8 cellular contexts compared by ENCODE assay signal in the genomic region with DNA sequence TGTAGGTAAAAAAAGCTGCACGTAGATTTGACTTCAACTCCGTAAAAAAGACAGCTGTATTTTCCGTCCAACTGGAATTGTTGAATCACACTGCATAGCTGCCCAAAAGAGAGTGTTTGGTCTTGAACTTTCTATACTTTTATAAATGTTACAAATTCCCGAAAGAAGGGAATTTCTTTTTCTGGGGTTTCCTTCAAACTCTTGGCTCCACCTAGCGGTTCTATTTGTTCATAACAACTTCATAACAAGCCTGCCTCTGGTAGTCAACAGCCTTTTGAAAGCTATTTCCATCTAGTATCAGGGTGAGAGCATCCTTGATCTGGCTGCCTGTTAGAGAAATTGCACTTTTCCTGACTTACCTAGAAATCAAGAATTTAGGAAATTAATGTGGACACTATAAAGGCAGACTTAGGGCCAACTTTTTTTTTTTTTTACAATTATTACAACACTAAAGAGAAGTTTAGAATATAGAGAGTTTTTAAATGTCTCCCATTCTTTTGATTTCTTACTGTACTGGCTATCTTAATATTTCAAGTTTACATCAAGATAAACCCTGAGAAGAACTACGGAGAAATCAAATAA. TPM values are rescaled to one million over a fixed set of nuclear protein-coding genes. Genes with fewer than 3 reads are reported as not detected.
A peak's percentile ranks its signal among the peaks of the same experiment; 100 is the strongest.
DNase-seq lines count a peak whose midpoint lies in the region; ATAC-seq and TF ChIP-seq lines count a peak whose summit lies in the region.

No MANE protein-coding gene starts in this region.

- TF ChIP-seq CTCF in left ventricle myocardium inferior (IDR thresholded peaks at IDR 0.05; ENCODE audit: borderline replicate concordance) = peak; percentile 80

- H2AFZ ChIP-seq in GM23248 = peak overlapping the region; percentile 64

- H3K4me2 ChIP-seq in GM23248 (ENCODE audit: unreplicated experiment) = peak overlapping the region; percentile 47

- no peaks in the 10 kb centered on the region for H3K9me3 ChIP-seq in GM23248 (ENCODE audit: low read depth)
- H3K9me3 ChIP-seq in adipocyte (ENCODE audit: control insufficient read depth, low read length) = no peaks in the 10 kb centered on the region
- H3K9me3 ChIP-seq in left ventricle myocardium inferior (replicated peaks) = no peaks in the 10 kb centered on the region

- H3F3A ChIP-seq in GM23248 (ENCODE audit: insufficient read depth) = no peaks in the 10 kb centered on the region

- WGBS in GM23248 (ENCODE audit: low coverage in 1 of 2, low lambda C conversion rate in 2 of 2, missing lambda C conversion rate in 2 of 2), 2 experiments = 11 to 13% methylated on average over 6 of the region's 6 CpGs

- DNase-seq in CD1c-positive myeloid dendritic cell (ENCODE audit: extremely low spot score) (peak; percentile 72), GM23248 (peak; percentile 76), NCI-H446 (lab: John Stamatoyannopoulos, UW) (peak; percentile 55 to 67), adipocyte (ENCODE audit: low read depth) (peak; percentile 90), left ventricle myocardium inferior (no peak), retina (peak; percentile 56), posterior vena cava (ENCODE audit: low spot score) (no peak)

- H3K27ac ChIP-seq in GM23248 = no peak overlapping the region
- no peak overlapping the region for H3K27ac ChIP-seq in left ventricle myocardium inferior (replicated peaks)

- H3K9ac ChIP-seq in GM23248 (no peak overlapping the region), adipocyte (ENCODE audit: low read length) (no peak overlapping the region)

- no peaks in the 10 kb centered on the region for H4K20me1 ChIP-seq in GM23248 (ENCODE audit: insufficient read depth)

- no peaks in the 10 kb centered on the region for H3K9me2 ChIP-seq in GM23248 (ENCODE audit: insufficient read depth)

- H3K4me1 ChIP-seq in GM23248 (ENCODE audit: insufficient read depth) = no peaks in the 10 kb centered on the region
- peaks cover 3% of the 10 kb centered on the region for H3K4me1 ChIP-seq in adipocyte (ENCODE audit: control insufficient read depth, insufficient read depth, low read length)
- peaks cover 13% of the 10 kb centered on the region for H3K4me1 ChIP-seq in left ventricle myocardium inferior

- intact Hi-C loops in left ventricle myocardium inferior (cut with micrococcal nuclease) = loop anchor here (5.0 kb wide), 1 partner anchor 423 kb away; no protein-coding TSS in a partner anchor
- intact Hi-C loops in posterior vena cava (cut with DNase I) = loop anchor here in 1 of 2 donors (10.0 kb wide), 1 partner anchor 470 kb away; no protein-coding TSS in a partner anchor

- H3K4me3 ChIP-seq in GM23248 = 0 out of 2 replicates have a peak overlapping the region, but pooled peaks have one; percentile 11
- H3K4me3 ChIP-seq in adipocyte (ENCODE audit: low read length) = no peak overlapping the region
- H3K4me3 ChIP-seq in left ventricle myocardium inferior = no peak overlapping the region

- H3K79me2 ChIP-seq in GM23248 (ENCODE audit: insufficient read depth) = no peaks in the 10 kb centered on the region

- H3K27me3 ChIP-seq in GM23248 (replicated peaks; ENCODE audit: insufficient read depth) = no peaks in the 10 kb centered on the region
- no peaks in the 10 kb centered on the region for H3K27me3 ChIP-seq in adipocyte (replicated peaks; ENCODE audit: control insufficient read depth, insufficient read depth, low read length)
- no peaks in the 10 kb centered on the region for H3K27me3 ChIP-seq in left ventricle myocardium inferior (ENCODE audit: low read depth)

- ATAC-seq in GM18511 (IDR thresholded peaks at IDR 0.05; ENCODE audit: unreplicated experiment) = no peak

- H3K36me3 ChIP-seq in GM23248 (ENCODE audit: low read depth) (no peaks in the 10 kb centered on the region), adipocyte (ENCODE audit: control insufficient read depth, insufficient read depth, low read length, severe bottlenecking) (no peaks in the 10 kb centered on the region), left ventricle myocardium inferior (peaks cover 5% of the 10 kb centered on the region)

- in situ Hi-C loops in GM23248 (cut with MboI) = no loop called here

RNA-seq across cellular contexts. Expression of gene TMEM185B, which starts 48.1 kb away (rescaled TPM):
- total RNA-seq in GM23248 (2014; rRNA removed; shearing (Covaris generic)) = 32.0 and 40.6 TPM in 2 replicates
- polyA plus RNA-seq in GM23248 (2016; fragmentation: Nextera tagmentation; extraction: Ambion mirVana) = 32.3 and 33.7 TPM in 2 replicates
- total RNA-seq in left ventricle myocardium inferior (21.0 TPM), posterior vena cava (10 to 100 TPM; 16.0 to 22.7 TPM)

Comparison
In these comparisons a context has a peak if more than half of its experiments do, and no peak if none do; other contexts are left out.
1. DNase-seq: peak in CD1c-positive myeloid dendritic cell (single experiment), GM23248 (single experiment), NCI-H446 (2 of 2), adipocyte (single experiment) and retina (single experiment); none in left ventricle myocardium inferior (single experiment) and posterior vena cava (single experiment).